Comparison of ENCODE assay signal across 20 cellular contexts in the genomic region with DNA sequence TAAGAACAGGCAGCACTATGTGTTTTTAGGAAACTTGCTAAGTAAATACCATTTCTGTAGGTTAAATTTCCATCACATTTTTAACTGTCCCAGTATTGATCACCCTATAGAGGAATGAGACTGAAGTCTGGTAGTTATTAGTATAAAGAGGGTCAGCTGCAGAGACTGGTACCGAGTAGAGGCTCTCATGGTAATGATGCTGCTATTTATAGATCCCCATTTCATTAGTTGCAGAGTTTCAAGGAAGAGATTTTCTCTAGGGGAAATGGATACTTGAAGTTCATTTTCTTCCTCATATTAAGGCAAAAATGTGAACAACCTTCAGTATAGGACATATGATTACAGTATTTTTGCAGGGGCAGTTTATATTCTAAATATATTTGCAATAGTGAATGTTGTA. TPM values are rescaled to one million over a fixed set of nuclear protein-coding genes. Genes with fewer than 3 reads are reported as not detected.
DNase-seq lines count a peak whose midpoint lies in the region; ATAC-seq and TF ChIP-seq lines count a peak whose summit lies in the region.
"Had no signal": no experiment of that assay in that cellular context is flagged by ENCODE, and none has a peak within 500 bp of the region (broad histone marks: within the 10 kb centered on the region; RNA-seq: fewer than 3 reads in every experiment).

No MANE protein-coding gene starts in this region.

- intact Hi-C loops in heart left ventricle (cut with DNase I) (no loop called here), cardiac septum (cut with DNase I) (no loop called here), sigmoid colon (cut with DNase I) (no loop called here)

- no peaks in the 10 kb centered on the region for H3K27me3 Mint-ChIP-seq in WTC11 (ENCODE audit: low read depth)
- H3K27me3 Mint-ChIP-seq: activated T-helper 17 cell treated with anti-CD3 and anti-CD28 coated beads, Interleukin-2, amount 50 U/mL, for 72 hours; CD4-positive, alpha-beta memory T cell had no signal

- H3K23ac ChIP-seq in trophoblast cell (ENCODE audit: low read length), result no peak overlapping the region

- no peak overlapping the region for H2BK12ac ChIP-seq in trophoblast cell (ENCODE audit: low read length)

- peaks cover 74% of the 10 kb centered on the region for H3K4me1 Mint-ChIP-seq in WTC11
- H3K4me1 Mint-ChIP-seq: activated T-helper 17 cell treated with anti-CD3 and anti-CD28 coated beads, Interleukin-2, amount 50 U/mL, for 72 hours had no signal

- H3K9me3 Mint-ChIP-seq in WTC11, result no peaks in the 10 kb centered on the region
- H3K9me3 Mint-ChIP-seq: activated naive CD4-positive, alpha-beta T cell treated with anti-CD3 and anti-CD28 coated beads, Interleukin-2, amount 50 U/mL, for 24 hours; activated T-helper 17 cell treated with anti-CD3 and anti-CD28 coated beads, Interleukin-2, amount 50 U/mL, for 72 hours; CD4-positive, alpha-beta memory T cell had no signal

- H2AFZ ChIP-seq in trophoblast cell (ENCODE audit: insufficient read depth, low read length, poor library complexity), result no peak overlapping the region

- no peaks in the 10 kb centered on the region for H3K36me3 Mint-ChIP-seq in WTC11
- H3K36me3 Mint-ChIP-seq: activated naive CD4-positive, alpha-beta T cell treated with anti-CD3 and anti-CD28 coated beads, Interleukin-2, amount 50 U/mL, for 24 hours; CD4-positive, alpha-beta memory T cell had no signal

- peak; percentile 18 for DNase-seq in DMS 273 (lab: John Stamatoyannopoulos, UW; ENCODE audit: unreplicated experiment)
- no peak for DNase-seq in DMS 273 treated with DMSO at 0.1 percent for 48 hours (lab: John Stamatoyannopoulos, UW)
- DNase-seq in heart left ventricle, result no peak
- DNase-seq in cardiac septum (ENCODE audit: low spot score), result no peak
- no peak for DNase-seq in WTC11 (ENCODE audit: low spot score)
- DNase-seq in sigmoid colon, result no peak
- no peak for DNase-seq in trophoblast cell
- no peak for DNase-seq in iPS-NIHi7 (ENCODE audit: extremely low spot score)
- DNase-seq: activated CD4-positive, alpha-beta T cell treated with anti-CD3 and anti-CD28 coated beads, Interleukin-2, amount 50 U/mL, for 48 hours; activated CD8-positive, alpha-beta memory T cell treated with anti-CD3 and anti-CD28 coated beads, Interleukin-2, amount 50 U/mL, for 4 hours; CD4-positive, alpha-beta memory T cell; DMS153; GDM1; Karpas-422; SHP77; stimulated activated CD4-positive, alpha-beta T cell treated with anti-CD3 and anti-CD28 coated beads, Interleukin-2, amount 100 ng/mL, for 24 hours had no signal

- no peak overlapping the region for H2AK5ac ChIP-seq in trophoblast cell (ENCODE audit: low read length)

- TF ChIP-seq EP300 in sigmoid colon (IDR thresholded peaks at IDR 0.05), result no peak

- H3K14ac ChIP-seq in trophoblast cell (ENCODE audit: low read length), result no peak overlapping the region

- H3K4me2 ChIP-seq in trophoblast cell (ENCODE audit: low read length), result no peak overlapping the region
- H3K4me2 ChIP-seq: smooth muscle cell had no signal

- no peak overlapping the region for H2BK5ac ChIP-seq in trophoblast cell (ENCODE audit: low read depth, low read length, poor library complexity)

- 7 to 21% (median 18%) methylated on average over 1 of the region's 1 CpG for WGBS in heart left ventricle, 4 donors
- WGBS in sigmoid colon, 2 donors, result 46 to 78% methylated on average over 1 of the region's 1 CpG
- WGBS in trophoblast cell (ENCODE audit: extremely low coverage, insufficient coverage, insufficient read length), result no CpG with 5 or more reads among the region's 1 CpG

- H4K12ac ChIP-seq in trophoblast cell (ENCODE audit: low read depth, low read length), result no peak overlapping the region

- TF ChIP-seq POLR2A in heart left ventricle (IDR thresholded peaks at IDR 0.05), result no peak
- no peak for TF ChIP-seq POLR2A in sigmoid colon (IDR thresholded peaks at IDR 0.05)

- H3K27ac ChIP-seq in heart left ventricle, result peak overlapping the region in 1 of 12 donors; percentile 68
- peak overlapping the region in 3 of 4 donors; percentile 6 to 98 (median 69) for H3K27ac ChIP-seq in sigmoid colon
- H3K27ac ChIP-seq in trophoblast cell (ENCODE audit: low read depth, low read length), result no peak overlapping the region
- H3K27ac ChIP-seq: 22Rv1 had no signal

- H3K79me2 ChIP-seq in trophoblast cell (ENCODE audit: control insufficient read depth, insufficient read depth, low read length, poor library complexity), result no peaks in the 10 kb centered on the region

- POLR2A ChIA-PET in WTC11 (lab: Charles Lee), result interaction anchor here (0.7 kb wide), 1 partner anchor 880 kb away, joined by 3 read pairs; no protein-coding TSS in a partner anchor

- H4K91ac ChIP-seq in trophoblast cell (ENCODE audit: low read depth, low read length), result no peak overlapping the region

- peak in 3 of 4 donors; percentile 49 to 54 (median 52) for ATAC-seq in heart left ventricle
- ATAC-seq in WTC11, result no peak
- ATAC-seq: activated T-helper 17 cell treated with anti-CD3 and anti-CD28 coated beads, Interleukin-2, amount 50 U/mL, for 72 hours had no signal

- CTCF ChIA-PET in WTC11 (lab: Charles Lee), result no interaction called here

- TF ChIP-seq CTCF in heart left ventricle (IDR thresholded peaks at IDR 0.05), result no peak
- no peak for TF ChIP-seq CTCF in WTC11 (IDR thresholded peaks at IDR 0.05)
- no peak for TF ChIP-seq CTCF in sigmoid colon (IDR thresholded peaks at IDR 0.05)

- no peak overlapping the region for H3K4me3 Mint-ChIP-seq in WTC11
- H3K4me3 Mint-ChIP-seq: activated naive CD4-positive, alpha-beta T cell treated with anti-CD3 and anti-CD28 coated beads, Interleukin-2, amount 50 U/mL, for 24 hours; activated T-helper 17 cell treated with anti-CD3 and anti-CD28 coated beads, Interleukin-2, amount 50 U/mL, for 72 hours; CD4-positive, alpha-beta memory T cell had no signal

- H3K4ac ChIP-seq in trophoblast cell (ENCODE audit: low read depth, low read length), result no peak overlapping the region

- no peaks in the 10 kb centered on the region for H3K79me1 ChIP-seq in trophoblast cell (ENCODE audit: low read length)

- no peak overlapping the region for H3K18ac ChIP-seq in trophoblast cell (ENCODE audit: low read length)

- H3K4me3 ChIP-seq in heart left ventricle (no peak overlapping the region), sigmoid colon (no peak overlapping the region), trophoblast cell (ENCODE audit: low read depth, low read length) (no peak overlapping the region)
- H3K4me3 ChIP-seq: smooth muscle cell had no signal

- no peak overlapping the region for H2BK120ac ChIP-seq in trophoblast cell (ENCODE audit: insufficient read depth, low read length, poor library complexity)

- H3K27me3 ChIP-seq in heart left ventricle (no peaks in the 10 kb centered on the region), sigmoid colon (no peaks in the 10 kb centered on the region), trophoblast cell (ENCODE audit: insufficient read depth, low read length) (no peaks in the 10 kb centered on the region)

- H3K36me3 ChIP-seq in heart left ventricle (no peaks in the 10 kb centered on the region), sigmoid colon (no peaks in the 10 kb centered on the region), trophoblast cell (ENCODE audit: control insufficient read depth in 1 of 2, insufficient read depth in 2 of 2, low read length in 2 of 2) (no peaks in the 10 kb centered on the region)

- no peak overlapping the region for H4K8ac ChIP-seq in trophoblast cell (ENCODE audit: low read depth, low read length)

- H3K4me1 ChIP-seq in heart left ventricle (peaks cover 0 to 67% (median 39%) of the 10 kb centered on the region in 12 donors), sigmoid colon (peaks cover 0 to 92% (median 79%) of the 10 kb centered on the region in 4 donors), trophoblast cell (ENCODE audit: control insufficient read depth in 1 of 2, insufficient read depth in 2 of 2, low read length in 2 of 2) (no peaks in the 10 kb centered on the region)

- H3K9ac ChIP-seq in trophoblast cell (ENCODE audit: low read length), result no peak overlapping the region

- H3K9me3 ChIP-seq in heart left ventricle (no peaks in the 10 kb centered on the region), sigmoid colon (no peaks in the 10 kb centered on the region), trophoblast cell (ENCODE audit: insufficient read depth, low read depth, low read length) (no peaks in the 10 kb centered on the region)

- peak overlapping the region; percentile 41; the same call in 1 of the 2 replicates for H3K27ac Mint-ChIP-seq in WTC11
- H3K27ac Mint-ChIP-seq: activated naive CD4-positive, alpha-beta T cell treated with anti-CD3 and anti-CD28 coated beads, Interleukin-2, amount 50 U/mL, for 24 hours; activated T-helper 17 cell treated with anti-CD3 and anti-CD28 coated beads, Interleukin-2, amount 50 U/mL, for 72 hours; CD4-positive, alpha-beta memory T cell had no signal

TF ChIP-seq in WTC11, 78 proteins besides CTCF, POLR2A, EP300 and RAD21 (continues in another document):
- TF ChIP-seq ESRRA (CRISPR knock-in tag; IDR thresholded peaks at IDR 0.05; ENCODE audit: borderline replicate concordance), result no peak
- TF ChIP-seq, protein P1, sequence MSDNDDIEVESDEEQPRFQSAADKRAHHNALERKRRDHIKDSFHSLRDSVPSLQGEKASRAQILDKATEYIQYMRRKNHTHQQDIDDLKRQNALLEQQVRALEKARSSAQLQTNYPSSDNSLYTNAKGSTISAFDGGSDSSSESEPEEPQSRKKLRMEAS (CRISPR knock-in tag; IDR thresholded peaks at IDR 0.05), result no peak
- TF ChIP-seq, protein P2, sequence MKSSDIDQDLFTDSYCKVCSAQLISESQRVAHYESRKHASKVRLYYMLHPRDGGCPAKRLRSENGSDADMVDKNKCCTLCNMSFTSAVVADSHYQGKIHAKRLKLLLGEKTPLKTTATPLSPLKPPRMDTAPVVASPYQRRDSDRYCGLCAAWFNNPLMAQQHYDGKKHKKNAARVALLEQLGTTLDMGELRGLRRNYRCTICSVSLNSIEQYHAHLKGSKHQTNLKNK (CRISPR knock-in tag; IDR thresholded peaks at IDR 0.05), result no peak
- no peak for TF ChIP-seq IRF2 (CRISPR knock-in tag; IDR thresholded peaks at IDR 0.05; ENCODE audit: borderline replicate concordance, low read depth)
- no peak for TF ChIP-seq OVOL2 (CRISPR knock-in tag; IDR thresholded peaks at IDR 0.05; ENCODE audit: borderline replicate concordance)
- TF ChIP-seq SP1 (CRISPR knock-in tag; conservative IDR thresholded peaks at IDR 0.05), result no peak
- TF ChIP-seq ETV6 (CRISPR knock-in tag; IDR thresholded peaks at IDR 0.05), result no peak

RNA-seq across cellular contexts. Expression of a gene that starts 14.5 kb away (rescaled TPM):
- total RNA-seq in heart left ventricle (10 to 100 TPM; 46.2 to 76.1 (median 59.5) TPM), cardiac septum (56.2 TPM), WTC11 (2021) (48.5 to 58.3 TPM (median 53.3 TPM) in 3 replicates), sigmoid colon (100 to 1,000 TPM in 1 of 4 donors, 10 to 100 TPM in 3; 90.6 to 159 (median 93.1) TPM)
- polyA plus RNA-seq in heart left ventricle (10 to 100 TPM; 14.8 to 38.8 TPM), sigmoid colon (10 to 100 TPM in 2 of 3 donors, 1 to 10 TPM in 1; 2.8 to 15.0 (median 10.8) TPM)
- polyA plus RNA-seq in trophoblast cell (2013), result 23.6 and 26.4 TPM in 2 replicates

RNA-seq across cellular contexts. Expression of a gene that starts 54.7 kb away (rescaled TPM):
- total RNA-seq in heart left ventricle, result 100 to 1,000 TPM in 7 of 9 donors, 10 to 100 TPM in 2; 76.2 to 145 (median 113) TPM
- 100 to 1,000 TPM; 124 to 141 TPM for polyA plus RNA-seq in heart left ventricle
- total RNA-seq in cardiac septum, result 96.2 TPM
- total RNA-seq in WTC11 (2021), result 102 to 115 TPM (median 111 TPM) in 3 replicates
- 100 to 1,000 TPM in 1 of 4 donors, 10 to 100 TPM in 3; 84.3 to 155 (median 88.2) TPM for total RNA-seq in sigmoid colon
- 10 to 100 TPM; 37.2 to 62.4 (median 37.2) TPM for polyA plus RNA-seq in sigmoid colon
- polyA plus RNA-seq in trophoblast cell (2013), result 64.3 and 64.4 TPM in 2 replicates
